ENCODE assay signal across 9 cellular contexts in the genomic region with DNA sequence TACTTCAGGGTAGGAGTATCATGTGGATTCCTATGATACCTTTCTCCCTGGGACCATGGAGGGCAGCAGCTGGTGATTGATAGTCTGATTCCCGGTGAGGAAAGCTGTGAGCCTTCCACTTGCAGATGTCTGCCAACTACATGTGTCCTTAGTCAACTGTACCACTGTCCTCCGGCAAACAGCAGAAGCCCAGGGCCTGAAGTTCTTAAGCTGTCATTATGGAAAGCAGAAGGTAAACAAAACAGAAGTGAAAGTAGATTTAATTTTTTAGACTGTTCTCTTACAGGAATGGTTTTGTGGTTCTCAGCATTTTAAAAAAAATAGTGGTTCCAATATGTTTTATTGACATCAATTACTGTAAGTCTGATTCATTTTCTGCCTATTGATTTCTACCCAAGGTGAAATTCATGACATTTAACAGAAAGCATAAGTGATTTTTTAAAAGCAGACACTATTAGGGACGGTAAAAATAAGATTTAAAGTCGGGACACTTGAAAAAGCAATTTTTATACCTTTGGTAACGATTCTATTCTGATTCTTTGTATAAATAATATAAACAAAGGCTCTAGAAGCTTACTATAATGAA. TPM values are rescaled to one million over a fixed set of nuclear protein-coding genes. Genes with fewer than 3 reads are reported as not detected.
DNase-seq lines count a peak whose midpoint lies in the region; ATAC-seq and TF ChIP-seq lines count a peak whose summit lies in the region.
"Had no signal": no experiment of that assay in that cellular context is flagged by ENCODE, and none has a peak within 500 bp of the region (broad histone marks: within the 10 kb centered on the region; RNA-seq: fewer than 3 reads in every experiment).

No MANE protein-coding gene starts in this region.

- H3K79me2 ChIP-seq in osteoblast (ENCODE audit: insufficient read depth, low read length), result peaks cover 96% of the 10 kb centered on the region

- H3K36me3 ChIP-seq in osteoblast (ENCODE audit: insufficient read depth, low read length), result peaks cover 12% of the 10 kb centered on the region

- peak overlapping the region; percentile 38 for H2AFZ ChIP-seq in osteoblast (ENCODE audit: low read length)

- peak; percentile 10 for DNase-seq in DMS53 (lab: John Stamatoyannopoulos, UW)
- DNase-seq in DMS53 treated with DMSO at 0.1 percent for 48 hours (lab: John Stamatoyannopoulos, UW; ENCODE audit: unreplicated experiment), result no peak
- no peak for DNase-seq in osteoblast (ENCODE audit: insufficient read length, low spot score, missing footprints)
- DNase-seq in NCI-H1436 (lab: John Stamatoyannopoulos, UW), result no peak
- DNase-seq in SK-N-DZ (ENCODE audit: low spot score), result no peak

- H3K4me1 ChIP-seq in osteoblast (ENCODE audit: insufficient read depth, low read length), result peaks cover 16% of the 10 kb centered on the region

- H3K27me3 ChIP-seq in osteoblast (ENCODE audit: insufficient read depth, low read length), result no peaks in the 10 kb centered on the region

- H3K4me1 Mint-ChIP-seq in activated naive CD4-positive, alpha-beta T cell treated with anti-CD3 and anti-CD28 coated beads, Interleukin-2, amount 50 U/mL, for 24 hours, result peaks cover 57% of the 10 kb centered on the region

- no peaks in the 10 kb centered on the region for H3K27me3 Mint-ChIP-seq in activated naive CD4-positive, alpha-beta T cell treated with anti-CD3 and anti-CD28 coated beads, Interleukin-2, amount 50 U/mL, for 24 hours

- ATAC-seq in HG03175 (IDR thresholded peaks at IDR 0.05; ENCODE audit: unreplicated experiment), result peak; percentile 62
- ATAC-seq in GM21786 (IDR thresholded peaks at IDR 0.05; ENCODE audit: unreplicated experiment), result no peak

- H3K9me3 ChIP-seq in osteoblast (ENCODE audit: low read depth, low read length), result no peaks in the 10 kb centered on the region

- H4K20me1 ChIP-seq in osteoblast (ENCODE audit: insufficient read depth, low read length), result peaks cover 4% of the 10 kb centered on the region

- H3K4me3 Mint-ChIP-seq in activated naive CD4-positive, alpha-beta T cell treated with anti-CD3 and anti-CD28 coated beads, Interleukin-2, amount 50 U/mL, for 24 hours, result peak overlapping the region; percentile 82

- H3K27ac Mint-ChIP-seq in activated naive CD4-positive, alpha-beta T cell treated with anti-CD3 and anti-CD28 coated beads, Interleukin-2, amount 50 U/mL, for 24 hours, result peak overlapping the region; percentile 97

- H3K4me2 ChIP-seq in osteoblast (ENCODE audit: insufficient read depth, low read length), result peak overlapping the region; percentile 83

- peak overlapping the region; percentile 55 for H3K4me3 ChIP-seq in osteoblast (ENCODE audit: insufficient read depth, low read length)

- H3K9me3 Mint-ChIP-seq in activated naive CD4-positive, alpha-beta T cell treated with anti-CD3 and anti-CD28 coated beads, Interleukin-2, amount 50 U/mL, for 24 hours, result no peaks in the 10 kb centered on the region

- peak overlapping the region; percentile 63 for H3K27ac ChIP-seq in osteoblast (ENCODE audit: low read depth, low read length)
- H3K27ac ChIP-seq: 22Rv1 had no signal

- peaks cover 14% of the 10 kb centered on the region for H3K36me3 Mint-ChIP-seq in activated naive CD4-positive, alpha-beta T cell treated with anti-CD3 and anti-CD28 coated beads, Interleukin-2, amount 50 U/mL, for 24 hours

- TF ChIP-seq CTCF in osteoblast (IDR thresholded peaks at IDR 0.05; ENCODE audit: extremely low read depth, low read depth, low read length), result no peak

RNA-seq across cellular contexts. Expression of gene PTPN1, which starts 36.6 kb away (rescaled TPM):
- 27.4 and 28.6 TPM in 2 replicates for total RNA-seq in osteoblast
- 45.0 and 50.5 TPM in 2 replicates for polyA plus RNA-seq in SK-N-DZ (2014; cell fraction: cytosol; rRNA removed)
- 22.1 and 30.4 TPM in 2 replicates for polyA plus RNA-seq in SK-N-DZ (2014; cell fraction: nucleus; rRNA removed)
